ENCODE assay signal across 8 cellular contexts in the genomic region with DNA sequence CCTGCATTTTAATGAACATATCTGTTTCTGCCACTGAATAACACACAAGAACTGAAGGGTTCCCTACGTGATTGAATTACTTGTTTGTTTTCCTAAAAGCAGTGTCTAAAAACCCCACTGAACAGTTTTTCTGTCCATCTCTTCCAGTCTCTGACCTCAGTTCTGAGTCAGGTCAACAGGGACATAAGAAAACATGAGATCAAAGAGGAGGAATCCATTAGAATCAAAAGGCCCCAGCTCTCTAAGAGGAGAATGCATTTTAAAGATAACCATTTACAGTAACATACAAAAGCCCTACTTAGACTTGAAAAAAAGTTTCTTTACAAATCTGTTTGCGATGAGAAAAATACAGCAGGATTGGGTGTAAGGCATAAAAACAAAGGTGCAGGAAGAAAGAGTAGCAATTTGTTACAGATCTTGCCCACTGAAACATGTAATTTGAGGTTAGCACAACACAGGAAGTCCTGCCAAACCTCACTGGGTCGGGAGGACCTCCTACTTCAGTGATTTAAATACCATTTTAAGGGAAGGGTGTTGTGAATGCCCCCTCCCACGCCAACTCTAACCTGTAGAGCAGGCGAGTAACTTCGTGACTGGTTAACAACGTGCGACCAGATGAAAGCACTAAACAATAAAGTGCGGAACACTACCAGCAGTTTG.
DNase-seq lines count a peak whose midpoint lies in the region; ATAC-seq lines count a peak whose summit lies in the region.

No MANE protein-coding gene starts in this region.

- peak overlapping the region; percentile 86 for H3K4me3 ChIP-seq in HUES48 (ENCODE audit: low read depth, low read length)

- DNase-seq in ELR (ENCODE audit: low read depth): peak; percentile 21
- peak; percentile 44 to 65 for DNase-seq in activated CD8-positive, alpha-beta memory T cell treated with anti-CD3 and anti-CD28 coated beads for 4 hours (ENCODE audit: low read depth in 2 of 2)
- DNase-seq in germinal center (ENCODE audit: low spot score): peak; percentile 67
- DNase-seq in stimulated activated CD8-positive, alpha-beta memory T cell treated with anti-CD3 and anti-CD28 coated beads, Interleukin-12 subunit alpha, Interleukin-12 subunit beta, amount 100 ng/mL, for 4 hours (ENCODE audit: low read depth): peak; percentile 40
- no peak for DNase-seq in NCI-H524 (lab: John Stamatoyannopoulos, UW)
- DNase-seq in NCI-H345 (lab: John Stamatoyannopoulos, UW): no peak

- H3K9ac ChIP-seq in HUES48 (ENCODE audit: low read depth, low read length): no peak overlapping the region

- peaks cover 35% of the 10 kb centered on the region for H3K4me1 ChIP-seq in HUES48 (ENCODE audit: control insufficient read depth, insufficient read depth, low read length)

- no peaks in the 10 kb centered on the region for H3K27me3 ChIP-seq in HUES48 (ENCODE audit: control insufficient read depth, insufficient read depth, low read length)

- H3K36me3 ChIP-seq in HUES48 (ENCODE audit: control insufficient read depth, insufficient read depth, low read length): no peaks in the 10 kb centered on the region

- H3K9me3 ChIP-seq in HUES48 (ENCODE audit: control insufficient read depth, insufficient read depth, low read length): no peaks in the 10 kb centered on the region

- ATAC-seq in GM19467 (IDR thresholded peaks at IDR 0.05; ENCODE audit: unreplicated experiment): no peak

- no peak overlapping the region for H3K27ac ChIP-seq in HUES48 (ENCODE audit: low read depth, low read length)

Comparison
In these comparisons a context has a peak if more than half of its experiments do, and no peak if none do; other contexts are left out.
1. DNase-seq: peak in ELR (single experiment), activated CD8-positive, alpha-beta memory T cell treated with anti-CD3 and anti-CD28 coated beads for 4 hours (2 of 2), germinal center (single experiment) and stimulated activated CD8-positive, alpha-beta memory T cell treated with anti-CD3 and anti-CD28 coated beads, Interleukin-12 subunit alpha, Interleukin-12 subunit beta, amount 100 ng/mL, for 4 hours (single experiment); none in NCI-H524 (0 of 2) and NCI-H345 (single experiment).